Comparison of ENCODE assay signal across 1 cellular context in genomic region chr4:78396613-78397291, GRCh38.
TF ChIP-seq lines count a peak whose summit lies in the region.

No MANE protein-coding gene starts in this region.

TF ChIP-seq in WTC11, 78 proteins besides CTCF, POLR2A, EP300 and RAD21 (continued from another document):
- TF ChIP-seq PREB (CRISPR knock-in tag; IDR thresholded peaks at IDR 0.05; ENCODE audit: borderline replicate concordance) (no peak), IRF2 (CRISPR knock-in tag; IDR thresholded peaks at IDR 0.05; ENCODE audit: borderline replicate concordance, low read depth) (no peak), NR3C1 (CRISPR knock-in tag; conservative IDR thresholded peaks at IDR 0.05; ENCODE audit: low read depth) (no peak), CREB1 (CRISPR knock-in tag; IDR thresholded peaks at IDR 0.05) (no peak), ZNF532 (CRISPR knock-in tag; IDR thresholded peaks at IDR 0.05; ENCODE audit: borderline replicate concordance) (no peak), MYBL2 (CRISPR knock-in tag; IDR thresholded peaks at IDR 0.05) (no peak), ETV6 (CRISPR knock-in tag; IDR thresholded peaks at IDR 0.05) (no peak), ATF1 (CRISPR knock-in tag; IDR thresholded peaks at IDR 0.05) (no peak), ATF3 (CRISPR knock-in tag; conservative IDR thresholded peaks at IDR 0.05) (no peak)
